ENCODE assay signal across 8 cellular contexts in genomic region chr3:58659051-58659675, GRCh38. TPM values are rescaled to one million over a fixed set of nuclear protein-coding genes. Genes with fewer than 3 reads are reported as not detected.
DNase-seq lines count a peak whose midpoint lies in the region; ATAC-seq and TF ChIP-seq lines count a peak whose summit lies in the region.

No MANE protein-coding gene starts in this region.

- peaks cover 17% of the 10 kb centered on the region for H3K27me3 Mint-ChIP-seq in osteocyte (ENCODE audit: unreplicated experiment)

- H3K36me3 Mint-ChIP-seq in osteocyte (ENCODE audit: unreplicated experiment): no peaks in the 10 kb centered on the region

- no peaks in the 10 kb centered on the region for H3K9me3 ChIP-seq in RWPE2 (ENCODE audit: severe bottlenecking)

- H3K4me1 Mint-ChIP-seq in osteocyte (ENCODE audit: unreplicated experiment): no peaks in the 10 kb centered on the region

- no peak for ATAC-seq in RWPE2 (ENCODE audit: low read depth)
- ATAC-seq in GM21367 (IDR thresholded peaks at IDR 0.05; ENCODE audit: unreplicated experiment): no peak

- no peak overlapping the region for H3K4me3 Mint-ChIP-seq in osteocyte (ENCODE audit: unreplicated experiment)

- H3K27ac Mint-ChIP-seq in osteocyte (ENCODE audit: unreplicated experiment): no peak overlapping the region

- no peaks in the 10 kb centered on the region for H3K4me1 ChIP-seq in RWPE2 (ENCODE audit: insufficient read depth, poor library complexity, severe bottlenecking)

- no peaks in the 10 kb centered on the region for H3K36me3 ChIP-seq in RWPE2 (ENCODE audit: low read depth)

- TF ChIP-seq CTCF in RWPE2 (IDR thresholded peaks at IDR 0.05; ENCODE audit: poor library complexity, severe bottlenecking) (peak; percentile 19), fibroblast of the aortic adventitia (IDR thresholded peaks at IDR 0.05; ENCODE audit: insufficient read depth, low read length) (peak; percentile 48), osteocyte (IDR thresholded peaks at IDR 0.05) (peak; percentile 51)

- no peaks in the 10 kb centered on the region for H3K9me3 Mint-ChIP-seq in osteocyte (ENCODE audit: unreplicated experiment)

- no peaks in the 10 kb centered on the region for H3K27me3 ChIP-seq in RWPE2 (ENCODE audit: insufficient read depth, poor library complexity, severe bottlenecking)

- H3K4me3 ChIP-seq in RWPE2 (ENCODE audit: severe bottlenecking): no peak overlapping the region
- no peak overlapping the region for H3K4me3 ChIP-seq in fibroblast of the aortic adventitia (ENCODE audit: low read depth, low read length)

- in situ Hi-C loops in G401 (cut with HindIII; ENCODE audit: low sequenced_read_pairs): no loop called here

- H3K27ac ChIP-seq in RWPE2 (ENCODE audit: poor library complexity, severe bottlenecking): no peak overlapping the region

- DNase-seq in G401 (ENCODE audit: low spot score) (peak; percentile 79), RWPE2 (ENCODE audit: low spot score) (no peak), fibroblast of the aortic adventitia (ENCODE audit: low read depth) (peak; percentile 59), osteocyte (ENCODE audit: extremely low spot score, unreplicated experiment) (no peak), NCI-H1930 (lab: John Stamatoyannopoulos, UW) (no peak), dedifferentiated amniotic fluid mesenchymal stem cell (ENCODE audit: extremely low spot score) (no peak)
- DNase-seq in stimulated activated naive CD4-positive, alpha-beta T cell treated with Interleukin-2 at 50 U/mL for 16 hours (lab: John Stamatoyannopoulos, UW): no peak

RNA-seq across cellular contexts. Expression of gene FAM3D, which starts 7.4 kb away (rescaled TPM):
- not detected in 2 replicates for total RNA-seq in G401 (2014; rRNA removed; shearing (Covaris generic))
- not detected in 2 replicates for total RNA-seq in fibroblast of the aortic adventitia (ENCODE audit: low replicate concordance)
- not detected in 2 replicates for total RNA-seq in osteocyte

Comparison
In these comparisons a context has a peak if more than half of its experiments do, and no peak if none do; other contexts are left out.
1. DNase-seq: peak in G401 (single experiment) and fibroblast of the aortic adventitia (single experiment); none in RWPE2 (single experiment), osteocyte (single experiment), stimulated activated naive CD4-positive, alpha-beta T cell treated with Interleukin-2 at 50 U/mL for 16 hours (single experiment), NCI-H1930 (0 of 2) and dedifferentiated amniotic fluid mesenchymal stem cell (single experiment).
2. Peak in every context shown above with its lines, with median percentiles within 50 percentile points of each other: CTCF ChIP-seq.